Comparison of ENCODE assay signal across 22 cellular contexts in the genomic region with DNA sequence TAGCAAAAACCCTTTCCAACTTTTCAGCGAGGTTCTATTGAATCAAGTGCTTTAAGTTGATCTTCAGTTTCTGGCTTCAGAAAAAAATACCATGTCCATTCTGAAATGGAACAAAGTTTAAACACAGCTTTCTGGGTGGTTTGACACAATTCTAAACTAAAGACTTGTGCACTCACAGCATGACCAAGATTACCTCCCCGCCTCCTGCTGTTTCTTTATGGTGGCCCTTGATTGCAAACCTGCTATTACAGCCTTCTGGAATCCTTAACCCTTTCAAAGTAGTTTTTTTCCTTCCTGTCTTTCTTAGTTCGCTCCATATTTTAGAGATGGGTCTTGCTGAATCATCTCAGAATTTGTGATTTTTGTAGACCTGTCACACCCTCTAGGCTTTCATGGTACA.
"Had no signal": no experiment of that assay in that cellular context is flagged by ENCODE, and none has a peak within 500 bp of the region (broad histone marks: within the 10 kb centered on the region; RNA-seq: fewer than 3 reads in every experiment).

No MANE protein-coding gene starts in this region.

- H3K4me3 ChIP-seq: coronary artery, gastroesophageal sphincter, lower lobe of right lung, sigmoid colon, testis had no signal

- H3K27me3 ChIP-seq: gastroesophageal sphincter, sigmoid colon, testis had no signal

- H3K36me3 Mint-ChIP-seq: brain; natural killer cell treated with Interleukin-12 subunit alpha and Interleukin-12 subunit beta and Interleukin-15 and Interleukin-18, amount 100 ng/mL, for 72 hours; stimulated activated memory B cell treated with anti-CD40 and anti-IgM and Interleukin-4, amounts not matched to agents 10 μg/mL and 1 μg/mL and 100 μg/mL, for 72 hours had no signal

- H3K36me3 ChIP-seq: gastroesophageal sphincter, lower lobe of right lung, sigmoid colon had no signal

- H3K27ac ChIP-seq: coronary artery, gastroesophageal sphincter, lower lobe of right lung, sigmoid colon, testis had no signal

- H3K4me3 Mint-ChIP-seq: activated CD8-positive, alpha-beta T cell treated with anti-CD3 and anti-CD28 coated beads for 36 hours; activated naive CD4-positive, alpha-beta T cell treated with anti-CD3 and anti-CD28 coated beads for 36 hours; activated T-cell treated with anti-CD3 and anti-CD28 coated beads, Interleukin-2, amount 50 U/mL, for 4 hours; brain; natural killer cell treated with Interleukin-12 subunit alpha and Interleukin-12 subunit beta and Interleukin-15 and Interleukin-18, amount 100 ng/mL, for 72 hours; stimulated activated memory B cell treated with anti-CD40 and anti-IgM and Interleukin-4, amounts not matched to agents 10 μg/mL and 1 μg/mL and 100 μg/mL, for 72 hours; T-helper 2 cell treated with Interferon-gamma antibody and Interleukin-4, amounts not matched to agents 5 μg/mL and 100 μg/mL, for 36 hours; type B pancreatic cell had no signal

- H3K4me1 Mint-ChIP-seq: stimulated activated memory B cell treated with anti-CD40 and anti-IgM and Interleukin-4, amounts not matched to agents 10 μg/mL and 1 μg/mL and 100 μg/mL, for 72 hours had no signal

- H3K9me3 Mint-ChIP-seq: activated CD8-positive, alpha-beta T cell treated with anti-CD3 and anti-CD28 coated beads for 36 hours; stimulated activated memory B cell treated with anti-CD40 and anti-IgM and Interleukin-4, amounts not matched to agents 10 μg/mL and 1 μg/mL and 100 μg/mL, for 72 hours; T-helper 2 cell treated with Interferon-gamma antibody and Interleukin-4, amounts not matched to agents 5 μg/mL and 100 μg/mL, for 36 hours had no signal

- ATAC-seq: activated CD8-positive, alpha-beta T cell treated with anti-CD3 and anti-CD28 coated beads for 36 hours; activated T-cell treated with anti-CD3 and anti-CD28 coated beads, Interleukin-2, amount 50 U/mL, for 4 hours; esophagus mucosa; gastroesophageal sphincter; lower lobe of right lung; natural killer cell treated with Interleukin-12 subunit alpha and Interleukin-12 subunit beta and Interleukin-15 and Interleukin-18, amount 100 ng/mL, for 72 hours; stimulated activated memory B cell treated with anti-CD40 and anti-IgM and Interleukin-4, amounts not matched to agents 10 μg/mL and 1 μg/mL and 100 μg/mL, for 72 hours had no signal

- H3K27ac Mint-ChIP-seq: activated CD8-positive, alpha-beta T cell treated with anti-CD3 and anti-CD28 coated beads for 36 hours; activated naive CD4-positive, alpha-beta T cell treated with anti-CD3 and anti-CD28 coated beads for 36 hours; brain; natural killer cell treated with Interleukin-12 subunit alpha and Interleukin-12 subunit beta and Interleukin-15 and Interleukin-18, amount 100 ng/mL, for 72 hours; stimulated activated memory B cell treated with anti-CD40 and anti-IgM and Interleukin-4, amounts not matched to agents 10 μg/mL and 1 μg/mL and 100 μg/mL, for 72 hours; T-helper 2 cell treated with Interferon-gamma antibody and Interleukin-4, amounts not matched to agents 5 μg/mL and 100 μg/mL, for 36 hours; type B pancreatic cell had no signal

- DNase-seq: activated CD4-positive, alpha-beta T cell treated with anti-CD3 and anti-CD28 coated beads for 48 hours; activated CD4-positive, CD25-positive, alpha-beta regulatory T cell; activated CD8-positive, alpha-beta T cell treated with anti-CD3 and anti-CD28 coated beads for 36 hours; activated naive CD4-positive, alpha-beta T cell treated with anti-CD3 and anti-CD28 coated beads for 36 hours; activated T-cell treated with anti-CD3 and anti-CD28 coated beads, Interleukin-2, amount 50 U/mL, for 4 hours; anterior cingulate cortex; central memory CD4-positive, alpha-beta T cell; islet precursor cell; lower lobe of right lung; occipital lobe; posterior cingulate gyrus; sigmoid colon; stimulated activated CD4-positive, alpha-beta T cell treated with anti-CD3 and anti-CD28 coated beads, Interleukin-4, amount 100 ng/mL, for 24 hours; testis had no signal

- H3K27me3 Mint-ChIP-seq: activated CD8-positive, alpha-beta T cell treated with anti-CD3 and anti-CD28 coated beads for 36 hours; brain; natural killer cell treated with Interleukin-12 subunit alpha and Interleukin-12 subunit beta and Interleukin-15 and Interleukin-18, amount 100 ng/mL, for 72 hours; stimulated activated memory B cell treated with anti-CD40 and anti-IgM and Interleukin-4, amounts not matched to agents 10 μg/mL and 1 μg/mL and 100 μg/mL, for 72 hours; type B pancreatic cell had no signal

- H3K9me3 ChIP-seq: lower lobe of right lung, sigmoid colon, testis had no signal

- H3K4me1 ChIP-seq: gastroesophageal sphincter, lower lobe of right lung, sigmoid colon, testis had no signal
